ENCODE assay signal across 8 cellular contexts in genomic region chr19:38869836-38870607, GRCh38. TPM values are rescaled to one million over a fixed set of nuclear protein-coding genes. Genes with fewer than 3 reads are reported as not detected.
DNase-seq lines count a peak whose midpoint lies in the region; ATAC-seq and TF ChIP-seq lines count a peak whose summit lies in the region.

No MANE protein-coding gene starts in this region.

- no peaks in the 10 kb centered on the region for H4K20me1 ChIP-seq in OCI-LY1 (ENCODE audit: insufficient read depth, low read length)
- H4K20me1 ChIP-seq in neural progenitor cell (ENCODE audit: low read depth), result no peaks in the 10 kb centered on the region

- H3K4me1 Mint-ChIP-seq in activated T-helper 2 cell treated with anti-CD3 and anti-CD28 coated beads, Interferon-gamma antibody, Interleukin-2, Interleukin-4, amounts not matched to agents 10 μg/mL and 5 μg/mL and 100 μg/mL, durations not matched to agents 14 hours and 24 hours and 36 hours (ENCODE audit: low read depth), result peaks cover 28% of the 10 kb centered on the region
- H3K4me1 Mint-ChIP-seq in neural progenitor cell, result peaks cover 20% of the 10 kb centered on the region
- H3K4me1 Mint-ChIP-seq in stimulated activated naive CD8-positive, alpha-beta T cell treated with anti-CD3 and anti-CD28 coated beads, Interleukin-15, amount 100 ng/mL, for 72 hours, result peaks cover 60% of the 10 kb centered on the region

- peak overlapping the region; percentile 82 for H3K27ac Mint-ChIP-seq in activated T-helper 2 cell treated with anti-CD3 and anti-CD28 coated beads, Interferon-gamma antibody, Interleukin-2, Interleukin-4, amounts not matched to agents 10 μg/mL and 5 μg/mL and 100 μg/mL, durations not matched to agents 14 hours and 24 hours and 36 hours
- no peak overlapping the region for H3K27ac Mint-ChIP-seq in neural progenitor cell
- H3K27ac Mint-ChIP-seq in stimulated activated naive CD8-positive, alpha-beta T cell treated with anti-CD3 and anti-CD28 coated beads, Interleukin-15, amount 100 ng/mL, for 72 hours, result peak overlapping the region; percentile 91

- H3K36me3 Mint-ChIP-seq in activated T-helper 2 cell treated with anti-CD3 and anti-CD28 coated beads, Interferon-gamma antibody, Interleukin-2, Interleukin-4, amounts not matched to agents 10 μg/mL and 5 μg/mL and 100 μg/mL, durations not matched to agents 14 hours and 24 hours and 36 hours (ENCODE audit: low read depth), result peaks cover 52% of the 10 kb centered on the region
- no peaks in the 10 kb centered on the region for H3K36me3 Mint-ChIP-seq in neural progenitor cell

- H2AFZ ChIP-seq in OCI-LY1 (ENCODE audit: low read length) (no peak overlapping the region), neural progenitor cell (replicated peaks) (peak overlapping the region; percentile 96)

- H3K4me3 ChIP-seq in GM12864 (ENCODE audit: low read depth, low read length) (peak overlapping the region; percentile 43), OCI-LY1 (ENCODE audit: low read depth, low read length, poor library complexity, severe bottlenecking) (peak overlapping the region; percentile 64), fibroblast of the aortic adventitia (ENCODE audit: low read depth, low read length) (peak overlapping the region; percentile 60), neural progenitor cell (peak overlapping the region; percentile 28)

- no peaks in the 10 kb centered on the region for H3K9me2 ChIP-seq in OCI-LY1 (ENCODE audit: low read depth, low read length)

- 0 out of 2 replicates have a peak, but pooled peaks cover 6% of the 10 kb centered on the region for H3K36me3 ChIP-seq in OCI-LY1 (ENCODE audit: insufficient read depth, low read length)
- H3K36me3 ChIP-seq in neural progenitor cell, result no peaks in the 10 kb centered on the region

- H3F3A ChIP-seq in OCI-LY1 (ENCODE audit: insufficient read depth, low read length) (peaks cover 6% of the 10 kb centered on the region; the same call in 1 of the 2 replicates), neural progenitor cell (ENCODE audit: low read depth) (peaks cover 2% of the 10 kb centered on the region)

- TF ChIP-seq CTCF in GM12864 (IDR thresholded peaks at IDR 0.05; ENCODE audit: low read depth, low read length, missing control alignments) (peak; percentile 92), OCI-LY1 (IDR thresholded peaks at IDR 0.05; ENCODE audit: low read length) (peak; percentile 93), fibroblast of the aortic adventitia (IDR thresholded peaks at IDR 0.05; ENCODE audit: insufficient read depth, low read length) (peak; percentile 77), neural progenitor cell (IDR thresholded peaks at IDR 0.05) (peak; percentile 69)

- H3K4me2 ChIP-seq in OCI-LY1 (ENCODE audit: low read length), result peak overlapping the region; percentile 92
- H3K4me2 ChIP-seq in neural progenitor cell, result peak overlapping the region; percentile 64

- no peaks in the 10 kb centered on the region for H3K79me2 ChIP-seq in OCI-LY1 (ENCODE audit: insufficient read depth, low read length)
- H3K79me2 ChIP-seq in neural progenitor cell (ENCODE audit: low read depth), result no peaks in the 10 kb centered on the region

- H3K27ac ChIP-seq in OCI-LY1 (ENCODE audit: low read depth, low read length, poor library complexity, severe bottlenecking) (peak overlapping the region; percentile 84), neural progenitor cell (no peak overlapping the region)

- intact Hi-C loops in activated T-helper 2 cell treated with anti-CD3 and anti-CD28 coated beads, Interferon-gamma antibody, Interleukin-2, Interleukin-4, amounts not matched to agents 10 μg/mL and 5 μg/mL and 100 μg/mL, durations not matched to agents 14 hours and 24 hours and 36 hours (cut with micrococcal nuclease), result loop anchor here (2.0 kb wide), 1 partner anchor 17 kb away; no protein-coding TSS in a partner anchor

- ATAC-seq in HG02870 (IDR thresholded peaks at IDR 0.05; ENCODE audit: unreplicated experiment) (peak; percentile 50), HG02938 (IDR thresholded peaks at IDR 0.05; ENCODE audit: unreplicated experiment) (no peak)
- peak; percentile 92 for ATAC-seq in stimulated activated naive CD8-positive, alpha-beta T cell treated with anti-CD3 and anti-CD28 coated beads, Interleukin-15, amount 100 ng/mL, for 72 hours

- H3K27me3 Mint-ChIP-seq in activated T-helper 2 cell treated with anti-CD3 and anti-CD28 coated beads, Interferon-gamma antibody, Interleukin-2, Interleukin-4, amounts not matched to agents 10 μg/mL and 5 μg/mL and 100 μg/mL, durations not matched to agents 14 hours and 24 hours and 36 hours (ENCODE audit: low read depth), result no peaks in the 10 kb centered on the region
- peaks cover 14% of the 10 kb centered on the region for H3K27me3 Mint-ChIP-seq in neural progenitor cell (ENCODE audit: insufficient read depth, low read depth)
- no peaks in the 10 kb centered on the region for H3K27me3 Mint-ChIP-seq in stimulated activated naive CD8-positive, alpha-beta T cell treated with anti-CD3 and anti-CD28 coated beads, Interleukin-15, amount 100 ng/mL, for 72 hours

- DNase-seq in GM12864 (ENCODE audit: low read depth) (no peak), fibroblast of the aortic adventitia (ENCODE audit: low read depth) (peak; percentile 55), neural progenitor cell (ENCODE audit: low spot score) (peak; percentile 81)
- peak; percentile 91 for DNase-seq in activated T-helper 2 cell treated with anti-CD3 and anti-CD28 coated beads, Interferon-gamma antibody, Interleukin-2, Interleukin-4, amounts not matched to agents 10 μg/mL and 5 μg/mL and 100 μg/mL, durations not matched to agents 14 hours and 24 hours and 36 hours (ENCODE audit: low spot score)
- DNase-seq in stimulated activated naive CD8-positive, alpha-beta T cell treated with anti-CD3 and anti-CD28 coated beads, Interleukin-15, amount 100 ng/mL, for 72 hours, result peak; percentile 95

- no peaks in the 10 kb centered on the region for H3K9me3 ChIP-seq in OCI-LY1 (ENCODE audit: low read length)
- H3K9me3 ChIP-seq in neural progenitor cell (ENCODE audit: low read depth), result no peaks in the 10 kb centered on the region

- H3K4me3 Mint-ChIP-seq in activated T-helper 2 cell treated with anti-CD3 and anti-CD28 coated beads, Interferon-gamma antibody, Interleukin-2, Interleukin-4, amounts not matched to agents 10 μg/mL and 5 μg/mL and 100 μg/mL, durations not matched to agents 14 hours and 24 hours and 36 hours (ENCODE audit: low read depth), result peak overlapping the region; percentile 83
- peak overlapping the region; percentile 75 for H3K4me3 Mint-ChIP-seq in neural progenitor cell
- H3K4me3 Mint-ChIP-seq in stimulated activated naive CD8-positive, alpha-beta T cell treated with anti-CD3 and anti-CD28 coated beads, Interleukin-15, amount 100 ng/mL, for 72 hours, result peak overlapping the region; percentile 87 to 99

- H3K27me3 ChIP-seq in OCI-LY1 (ENCODE audit: insufficient read depth, low read length), result no peaks in the 10 kb centered on the region
- H3K27me3 ChIP-seq in neural progenitor cell, result peaks cover 17% of the 10 kb centered on the region

- peaks cover 51% of the 10 kb centered on the region for H3K4me1 ChIP-seq in OCI-LY1 (ENCODE audit: insufficient read depth, low read length, severe bottlenecking)
- peaks cover 3% of the 10 kb centered on the region for H3K4me1 ChIP-seq in neural progenitor cell

- H3K9me3 Mint-ChIP-seq in activated T-helper 2 cell treated with anti-CD3 and anti-CD28 coated beads, Interferon-gamma antibody, Interleukin-2, Interleukin-4, amounts not matched to agents 10 μg/mL and 5 μg/mL and 100 μg/mL, durations not matched to agents 14 hours and 24 hours and 36 hours, result no peaks in the 10 kb centered on the region
- H3K9me3 Mint-ChIP-seq in neural progenitor cell, result peaks cover 2% of the 10 kb centered on the region
- no peaks in the 10 kb centered on the region for H3K9me3 Mint-ChIP-seq in stimulated activated naive CD8-positive, alpha-beta T cell treated with anti-CD3 and anti-CD28 coated beads, Interleukin-15, amount 100 ng/mL, for 72 hours

- H3K9ac ChIP-seq in OCI-LY1 (ENCODE audit: low read length) (peak overlapping the region; percentile 77), neural progenitor cell (no peak overlapping the region)

RNA-seq across cellular contexts. Expression of gene RINL, which starts 8.1 kb away (rescaled TPM):
- 70.2 and 73.4 TPM in 2 replicates for total RNA-seq in activated T-helper 2 cell treated with anti-CD3 and anti-CD28 coated beads, Interferon-gamma antibody, Interleukin-2, Interleukin-4, amounts not matched to agents 10 μg/mL and 5 μg/mL and 100 μg/mL, durations not matched to agents 14 hours and 24 hours and 36 hours
- 0.81 and 1.3 TPM in 2 replicates for total RNA-seq in fibroblast of the aortic adventitia (ENCODE audit: low replicate concordance)
- 4.7 and 5.4 TPM in 2 replicates for total RNA-seq in neural progenitor cell (ENCODE audit: low replicate concordance)

RNA-seq across cellular contexts. Expression of gene HNRNPL, which starts 20.2 kb away (rescaled TPM):
- 700 and 708 TPM in 2 replicates for total RNA-seq in activated T-helper 2 cell treated with anti-CD3 and anti-CD28 coated beads, Interferon-gamma antibody, Interleukin-2, Interleukin-4, amounts not matched to agents 10 μg/mL and 5 μg/mL and 100 μg/mL, durations not matched to agents 14 hours and 24 hours and 36 hours
- 122 and 254 TPM in 2 replicates for total RNA-seq in fibroblast of the aortic adventitia (ENCODE audit: low replicate concordance)
- 436 and 583 TPM in 2 replicates for total RNA-seq in neural progenitor cell (ENCODE audit: low replicate concordance)

RNA-seq across cellular contexts. Expression of gene SIRT2, which starts 29.4 kb away (rescaled TPM):
- 29.0 and 30.2 TPM in 2 replicates for total RNA-seq in activated T-helper 2 cell treated with anti-CD3 and anti-CD28 coated beads, Interferon-gamma antibody, Interleukin-2, Interleukin-4, amounts not matched to agents 10 μg/mL and 5 μg/mL and 100 μg/mL, durations not matched to agents 14 hours and 24 hours and 36 hours
- 44.9 and 53.8 TPM in 2 replicates for total RNA-seq in fibroblast of the aortic adventitia (ENCODE audit: low replicate concordance)
- 10.9 and 15.2 TPM in 2 replicates for total RNA-seq in neural progenitor cell (ENCODE audit: low replicate concordance)

RNA-seq across cellular contexts. Expression of gene NFKBIB, which starts 29.7 kb away (rescaled TPM):
- 81.8 and 82.7 TPM in 2 replicates for total RNA-seq in activated T-helper 2 cell treated with anti-CD3 and anti-CD28 coated beads, Interferon-gamma antibody, Interleukin-2, Interleukin-4, amounts not matched to agents 10 μg/mL and 5 μg/mL and 100 μg/mL, durations not matched to agents 14 hours and 24 hours and 36 hours
- total RNA-seq in fibroblast of the aortic adventitia (ENCODE audit: low replicate concordance) (8.0 and 11.0 TPM in 2 replicates), neural progenitor cell (ENCODE audit: low replicate concordance) (8.3 and 11.5 TPM in 2 replicates)

RNA-seq across cellular contexts. Expression of gene ECH1, which starts 38.4 kb away (rescaled TPM):
- total RNA-seq in activated T-helper 2 cell treated with anti-CD3 and anti-CD28 coated beads, Interferon-gamma antibody, Interleukin-2, Interleukin-4, amounts not matched to agents 10 μg/mL and 5 μg/mL and 100 μg/mL, durations not matched to agents 14 hours and 24 hours and 36 hours, result 180 and 183 TPM in 2 replicates
- 22.0 and 27.1 TPM in 2 replicates for total RNA-seq in fibroblast of the aortic adventitia (ENCODE audit: low replicate concordance)
- 52.2 and 92.9 TPM in 2 replicates for total RNA-seq in neural progenitor cell (ENCODE audit: low replicate concordance)

Comparison
In these comparisons a context has a peak if more than half of its experiments do, and no peak if none do; other contexts are left out.
1. RNA of gene RINL, which starts 8.1 kb away (total RNA-seq): 70.2 to 73.4 TPM in activated T-helper 2 cell treated with anti-CD3 and anti-CD28 coated beads, Interferon-gamma antibody, Interleukin-2, Interleukin-4, amounts not matched to agents 10 μg/mL and 5 μg/mL and 100 μg/mL, durations not matched to agents 14 hours and 24 hours and 36 hours; 4.7 to 5.4 TPM in neural progenitor cell and 0.81 to 1.3 TPM in fibroblast of the aortic adventitia; every median in the first group is over 10 times any median in the second.
2. Peak in every context shown above with its lines, with median percentiles within 50 percentile points of each other: H3K4me3 ChIP-seq, CTCF ChIP-seq and H3K4me3 Mint-ChIP-seq.